23 cellular contexts compared by ENCODE assay signal in genomic region chr10:69377191-69377590, GRCh38. TPM values are rescaled to one million over a fixed set of nuclear protein-coding genes. Genes with fewer than 3 reads are reported as not detected.
DNase-seq lines count a peak whose midpoint lies in the region; ATAC-seq and TF ChIP-seq lines count a peak whose summit lies in the region.
"Had no signal": no experiment of that assay in that cellular context is flagged by ENCODE, and none has a peak within 500 bp of the region (broad histone marks: within the 10 kb centered on the region; RNA-seq: fewer than 3 reads in every experiment).

No MANE protein-coding gene starts in this region.

- H3K27me3 Mint-ChIP-seq in endothelial cell (ENCODE audit: unreplicated experiment) = peaks cover 12% of the 10 kb centered on the region
- H3K27me3 Mint-ChIP-seq: activated B cell treated with CpG ODN at 0.5 μM for 24 hours, naive B cell had no signal

- peak overlapping the region; percentile 99 for H3K27ac Mint-ChIP-seq in endothelial cell (ENCODE audit: unreplicated experiment)

- H3K27ac ChIP-seq in cardiac muscle cell (peak overlapping the region; percentile 53), upper lobe of right lung (peak overlapping the region; percentile 42)
- H3K27ac ChIP-seq: epithelial cell of prostate, ovary, SJCRH30, testis had no signal

- peaks cover 8% of the 10 kb centered on the region for H3K4me1 ChIP-seq in cardiac muscle cell (ENCODE audit: low read depth)
- peaks cover 34% of the 10 kb centered on the region for H3K4me1 ChIP-seq in upper lobe of right lung
- H3K4me1 ChIP-seq: SJCRH30 had no signal

- H3K36me3 ChIP-seq in cardiac muscle cell = peaks cover 36% of the 10 kb centered on the region
- peaks cover 72% of the 10 kb centered on the region for H3K36me3 ChIP-seq in upper lobe of right lung
- H3K36me3 ChIP-seq: ovary, SJCRH30 had no signal

- peaks cover 47% of the 10 kb centered on the region for H3K36me3 Mint-ChIP-seq in endothelial cell (ENCODE audit: low read depth, unreplicated experiment)

- H3K4me3 Mint-ChIP-seq in endothelial cell (ENCODE audit: unreplicated experiment) = no peak overlapping the region
- H3K4me3 Mint-ChIP-seq: activated B cell treated with CpG ODN at 0.5 μM for 24 hours, CD14-positive monocyte, naive B cell had no signal

- H3K9me3 Mint-ChIP-seq in endothelial cell (ENCODE audit: unreplicated experiment) = no peaks in the 10 kb centered on the region
- H3K9me3 Mint-ChIP-seq: activated B cell treated with CpG ODN at 0.5 μM for 24 hours, CD14-positive monocyte, naive B cell had no signal

- H3K9me3 ChIP-seq in cardiac muscle cell (ENCODE audit: low read depth) = no peaks in the 10 kb centered on the region
- no peaks in the 10 kb centered on the region for H3K9me3 ChIP-seq in upper lobe of right lung
- H3K9me3 ChIP-seq: ovary, SJCRH30, testis had no signal

- intact Hi-C loops in Right ventricle myocardium inferior (cut with DNase I) (loop anchor here (5.0 kb wide), 1 partner anchor 60 kb away; no protein-coding TSS in a partner anchor), posterior vena cava (cut with DNase I) (no loop called here), upper lobe of right lung (cut with DNase I) (loop anchor here (10.0 kb wide), 1 partner anchor 52 kb away; no protein-coding TSS in a partner anchor)

- H3K27me3 ChIP-seq in cardiac muscle cell (no peaks in the 10 kb centered on the region), upper lobe of right lung (no peaks in the 10 kb centered on the region)
- H3K27me3 ChIP-seq: ovary, SJCRH30, testis had no signal

- TF ChIP-seq CTCF in cardiac muscle cell (IDR thresholded peaks at IDR 0.05; ENCODE audit: low read depth, low read length) (no peak), endothelial cell (IDR thresholded peaks at IDR 0.05; ENCODE audit: unreplicated experiment) (no peak), upper lobe of right lung (IDR thresholded peaks at IDR 0.05) (no peak)

- H3K4me1 Mint-ChIP-seq in endothelial cell (ENCODE audit: unreplicated experiment) = peaks cover 45% of the 10 kb centered on the region
- H3K4me1 Mint-ChIP-seq: CD14-positive monocyte had no signal

- H3K4me3 ChIP-seq in cardiac muscle cell = no peak overlapping the region
- H3K4me3 ChIP-seq in upper lobe of right lung = no peak overlapping the region
- H3K4me3 ChIP-seq: ovary, SJCRH30, smooth muscle cell, testis had no signal

- DNase-seq in cardiac muscle cell (ENCODE audit: low read depth in 1 of 2, low spot score in 1 of 2) = no peak
- no peak for DNase-seq in Right ventricle myocardium inferior (ENCODE audit: missing footprints)
- DNase-seq in endothelial cell (ENCODE audit: low spot score) = peak; percentile 37
- DNase-seq in posterior vena cava (ENCODE audit: low spot score) = peak; percentile 36
- DNase-seq in upper lobe of right lung = no peak
- no peak for DNase-seq in activated CD4-positive, CD25-positive, alpha-beta regulatory T cell (lab: John Stamatoyannopoulos, UW)
- DNase-seq in SHP77 (lab: John Stamatoyannopoulos, UW) = no peak
- DNase-seq: activated B cell treated with CpG ODN at 0.5 μM for 24 hours; activated gamma-delta T cell; DMS153; naive B cell; NCI-H1105 treated with DMSO at 0.1 percent for 48 hours; NCI-H526; ovary; SJCRH30; stimulated activated CD4-positive, alpha-beta T cell treated with anti-CD3 and anti-CD28 coated beads, Interleukin-4, amount 100 ng/mL, for 24 hours; T-helper 2 cell; testis had no signal

- ATAC-seq in Right ventricle myocardium inferior (no peak), upper lobe of right lung (no peak), GM19463 (IDR thresholded peaks at IDR 0.05; ENCODE audit: unreplicated experiment) (no peak)

RNA-seq across cellular contexts. Expression of gene TACR2, which starts 39.5 kb away (rescaled TPM):
- not detected in 2 replicates for total RNA-seq in cardiac muscle cell
- 0.26 and 0.53 TPM in 2 replicates for polyA plus RNA-seq in cardiac muscle cell
- 0.19 TPM for total RNA-seq in Right ventricle myocardium inferior
- total RNA-seq in endothelial cell (ENCODE audit: unreplicated experiment) = not detected
- 1 to 10 TPM in 1 of 2 donors, under 1 TPM in 1; 0.71 to 3.0 TPM for total RNA-seq in posterior vena cava
- 0.90 TPM for total RNA-seq in upper lobe of right lung
- total RNA-seq: activated B cell treated with CpG ODN at 0.5 μM for 24 hours; activated CD8-positive, alpha-beta memory T cell treated with anti-CD3 and anti-CD28 coated beads for 36 hours; smooth muscle cell had no signal

Comparison
In these comparisons a context has a peak if more than half of its experiments do, and no peak if none do; other contexts are left out.
1. DNase-seq: peak in endothelial cell (single experiment) and posterior vena cava (single experiment); none in cardiac muscle cell (0 of 2), Right ventricle myocardium inferior (single experiment), upper lobe of right lung (single experiment), activated CD4-positive, CD25-positive, alpha-beta regulatory T cell (0 of 4) and SHP77 (0 of 2).
2. intact Hi-C loops: an anchor here in Right ventricle myocardium inferior (5.0 kb wide) and upper lobe of right lung (10.0 kb wide); none called in posterior vena cava.